In genomic region chr1:53765656-53766055, GRCh38 we compare ENCODE assay signal across 13 cellular contexts. TPM values are rescaled to one million over a fixed set of nuclear protein-coding genes. Genes with fewer than 3 reads are reported as not detected.
A peak's percentile ranks its signal among the peaks of the same experiment; 100 is the strongest.
DNase-seq lines count a peak whose midpoint lies in the region; ATAC-seq, FAIRE-seq and TF ChIP-seq lines count a peak whose summit lies in the region.
"Had no signal": no experiment of that assay in that cellular context is flagged by ENCODE, and none has a peak within 500 bp of the region (broad histone marks: within the 10 kb centered on the region; RNA-seq: fewer than 3 reads in every experiment).

No MANE protein-coding gene starts in this region.

- no peaks in the 10 kb centered on the region for H3K79me2 ChIP-seq in keratinocyte (ENCODE audit: control insufficient read depth, insufficient read depth, low read length)

- no peak overlapping the region for H3K4me3 ChIP-seq in keratinocyte (ENCODE audit: control insufficient read depth in 2 of 3, extremely low read depth in 1 of 3, insufficient read depth in 2 of 3, low read depth in 1 of 3, low read length in 3 of 3)
- H3K4me3 ChIP-seq: MG63 had no signal

- H3K4me3 Mint-ChIP-seq in HFFc6, result no peak overlapping the region; the same call in 1 of the 2 replicates
- peak overlapping the region; percentile 15 for H3K4me3 Mint-ChIP-seq in activated T-helper 1 cell treated with anti-CD3 and anti-CD28 coated beads, Interleukin-12 subunit alpha, Interleukin-12 subunit beta, Interleukin-2, Interleukin-4 antibody, amounts not matched to agents 30 ng/mL and 10 ng/mL and 1 ng/mL, durations not matched to agents 14 hours and 24 hours and 36 hours
- H3K4me3 Mint-ChIP-seq: activated B cell treated with CpG ODN at 0.5 μM for 24 hours, naive B cell had no signal

- no peaks in the 10 kb centered on the region for H3K27me3 ChIP-seq in keratinocyte (ENCODE audit: control insufficient read depth, extremely low read depth, insufficient read depth, low read length)
- H3K27me3 ChIP-seq: MG63 had no signal

- H3K4me1 Mint-ChIP-seq in HFFc6 (ENCODE audit: low read depth), result peaks cover 33% of the 10 kb centered on the region
- peaks cover 34% of the 10 kb centered on the region for H3K4me1 Mint-ChIP-seq in activated T-helper 1 cell treated with anti-CD3 and anti-CD28 coated beads, Interleukin-12 subunit alpha, Interleukin-12 subunit beta, Interleukin-2, Interleukin-4 antibody, amounts not matched to agents 30 ng/mL and 10 ng/mL and 1 ng/mL, durations not matched to agents 14 hours and 24 hours and 36 hours (ENCODE audit: low read depth)
- H3K4me1 Mint-ChIP-seq: naive B cell had no signal

- H3K9me3 Mint-ChIP-seq in HFFc6, result no peaks in the 10 kb centered on the region
- H3K9me3 Mint-ChIP-seq in activated T-helper 1 cell treated with anti-CD3 and anti-CD28 coated beads, Interleukin-12 subunit alpha, Interleukin-12 subunit beta, Interleukin-2, Interleukin-4 antibody, amounts not matched to agents 30 ng/mL and 10 ng/mL and 1 ng/mL, durations not matched to agents 14 hours and 24 hours and 36 hours, result no peaks in the 10 kb centered on the region

- peak; percentile 59 for FAIRE-seq in keratinocyte (lab: Jason Lieb, UNC)

- DNase-seq in Caki2 (ENCODE audit: low read depth) (peak; percentile 14), HFFc6 (peak; percentile 50), keratinocyte (ENCODE audit: low read depth, low spot score) (no peak), NCI-H1048 (lab: John Stamatoyannopoulos, UW) (no peak)
- no peak for DNase-seq in activated T-helper 1 cell treated with anti-CD3 and anti-CD28 coated beads, Interleukin-12 subunit alpha, Interleukin-12 subunit beta, Interleukin-2, Interleukin-4 antibody, amounts not matched to agents 30 ng/mL and 10 ng/mL and 1 ng/mL, durations not matched to agents 14 hours and 24 hours and 36 hours (ENCODE audit: low spot score)
- DNase-seq: activated B cell treated with CpG ODN at 0.5 μM for 24 hours; aorta; MG63; naive B cell; stimulated activated CD4-positive, alpha-beta T cell treated with anti-CD3 and anti-CD28 coated beads, Interleukin-2, amount 100 ng/mL, for 48 hours had no signal

- H4K20me1 ChIP-seq in keratinocyte (ENCODE audit: control insufficient read depth, extremely low read depth, insufficient read depth, low read length), result no peaks in the 10 kb centered on the region

- no peak for ATAC-seq in GM19035 (IDR thresholded peaks at IDR 0.05; ENCODE audit: unreplicated experiment)
- no peak for ATAC-seq in HG03196 (IDR thresholded peaks at IDR 0.05; ENCODE audit: unreplicated experiment)
- no peak for ATAC-seq in GM21515 (IDR thresholded peaks at IDR 0.05; ENCODE audit: unreplicated experiment)

- no peak overlapping the region for H3K9ac ChIP-seq in keratinocyte (ENCODE audit: control insufficient read depth, extremely low read depth, insufficient read depth, low read length)

- no peak for TF ChIP-seq CTCF in HFFc6 (IDR thresholded peaks at IDR 0.05)
- no peak for TF ChIP-seq CTCF in keratinocyte (optimal IDR thresholded peaks at IDR 0.05 in 1 of 3, IDR thresholded peaks at IDR 0.05 in 1 of 3, conservative IDR thresholded peaks at IDR 0.05 in 1 of 3; ENCODE audit: extremely low read depth in 1 of 3, insufficient read depth in 2 of 3, low read length in 3 of 3)

- intact Hi-C loops in activated T-helper 1 cell treated with anti-CD3 and anti-CD28 coated beads, Interleukin-12 subunit alpha, Interleukin-12 subunit beta, Interleukin-2, Interleukin-4 antibody, amounts not matched to agents 30 ng/mL and 10 ng/mL and 1 ng/mL, durations not matched to agents 14 hours and 24 hours and 36 hours (cut with micrococcal nuclease), result loop anchor here (1.0 to 10.0 kb wide), 4 partner anchors 18 to 179 kb away; partner anchors contain the start of genes GLIS1, IFT25, LRRC42 and NDC1

- in situ Hi-C loops in Caki2 (cut with HindIII; ENCODE audit: low pct_unique_long_range_greater_than_20kb, low sequenced_read_pairs), result no loop called here

- no peaks in the 10 kb centered on the region for H3K9me1 ChIP-seq in keratinocyte (ENCODE audit: control insufficient read depth, extremely low read depth, insufficient read depth, low read length)

- no peaks in the 10 kb centered on the region; the same call in 1 of the 2 replicates for H3K36me3 Mint-ChIP-seq in HFFc6 (ENCODE audit: low read depth)
- peaks cover 17% of the 10 kb centered on the region for H3K36me3 Mint-ChIP-seq in activated T-helper 1 cell treated with anti-CD3 and anti-CD28 coated beads, Interleukin-12 subunit alpha, Interleukin-12 subunit beta, Interleukin-2, Interleukin-4 antibody, amounts not matched to agents 30 ng/mL and 10 ng/mL and 1 ng/mL, durations not matched to agents 14 hours and 24 hours and 36 hours (ENCODE audit: low read depth)

- no peak overlapping the region for H3K4me2 ChIP-seq in keratinocyte (ENCODE audit: control insufficient read depth, extremely low read depth, insufficient read depth, low read depth, low read length)

- dilution Hi-C loops in keratinocyte (cut with MboI; ENCODE audit: extremely low pct_ligation_motif_present, low sequenced_read_pairs), result loop anchor here (25.0 kb wide), 1 partner anchor 278 kb away; no protein-coding TSS in a partner anchor

- no peaks in the 10 kb centered on the region for H3K4me1 ChIP-seq in keratinocyte (ENCODE audit: control insufficient read depth, extremely low read depth, insufficient read depth, low read length)

- H2AFZ ChIP-seq in keratinocyte (ENCODE audit: control insufficient read depth, low read length), result no peak overlapping the region

- no peaks in the 10 kb centered on the region for H3K36me3 ChIP-seq in keratinocyte (ENCODE audit: control insufficient read depth in 2 of 2, extremely low read depth in 1 of 2, insufficient read depth in 2 of 2, low read length in 2 of 2)

- H3K27ac ChIP-seq in keratinocyte (ENCODE audit: control insufficient read depth, insufficient read depth, low read length), result no peak overlapping the region

- H3K27ac Mint-ChIP-seq in HFFc6, result peak overlapping the region; percentile 90
- H3K27ac Mint-ChIP-seq in activated T-helper 1 cell treated with anti-CD3 and anti-CD28 coated beads, Interleukin-12 subunit alpha, Interleukin-12 subunit beta, Interleukin-2, Interleukin-4 antibody, amounts not matched to agents 30 ng/mL and 10 ng/mL and 1 ng/mL, durations not matched to agents 14 hours and 24 hours and 36 hours, result peak overlapping the region; percentile 81
- H3K27ac Mint-ChIP-seq: activated B cell treated with CpG ODN at 0.5 μM for 24 hours had no signal

- no peaks in the 10 kb centered on the region for H3K27me3 Mint-ChIP-seq in HFFc6 (ENCODE audit: insufficient read depth)
- H3K27me3 Mint-ChIP-seq in activated T-helper 1 cell treated with anti-CD3 and anti-CD28 coated beads, Interleukin-12 subunit alpha, Interleukin-12 subunit beta, Interleukin-2, Interleukin-4 antibody, amounts not matched to agents 30 ng/mL and 10 ng/mL and 1 ng/mL, durations not matched to agents 14 hours and 24 hours and 36 hours (ENCODE audit: insufficient read depth), result no peaks in the 10 kb centered on the region
- H3K27me3 Mint-ChIP-seq: activated B cell treated with CpG ODN at 0.5 μM for 24 hours, naive B cell had no signal

- H3K9me3 ChIP-seq in keratinocyte (ENCODE audit: control insufficient read depth, low read depth, low read length), result no peaks in the 10 kb centered on the region
- H3K9me3 ChIP-seq: MG63 had no signal

RNA-seq across cellular contexts. Expression of gene GLIS1, which starts 26.7 kb away (rescaled TPM):
- total RNA-seq in Caki2 (2014; rRNA removed; shearing (Covaris generic); ENCODE audit: low replicate concordance), result 0.03 and 0.26 TPM in 2 replicates
- total RNA-seq in HFFc6 (2021; fragmentation: NEBNext Ultra II Directional; extraction: Animal tissue kit (Norgen Biotek cat#: 25700)), result 1 to 10 TPM; 1.1 to 1.9 (median 1.2) TPM
- total RNA-seq in activated T-helper 1 cell treated with anti-CD3 and anti-CD28 coated beads, Interleukin-12 subunit alpha, Interleukin-12 subunit beta, Interleukin-2, Interleukin-4 antibody, amounts not matched to agents 30 ng/mL and 10 ng/mL and 1 ng/mL, durations not matched to agents 14 hours and 24 hours and 36 hours, result 0.05 TPM in 1 of 2 replicates, not detected in the other
- polyA plus RNA-seq in keratinocyte, result not detected in 3 replicates
- polyA plus RNA-seq in keratinocyte (2011; ENCODE audit: low read depth), result 0.27 TPM
- not detected in 2 replicates for polyA plus RNA-seq in keratinocyte (2011; cell fraction: cytosol; rRNA removed)
- polyA plus RNA-seq in keratinocyte (2011; cell fraction: nucleus; rRNA removed), result not detected in 2 replicates
- polyA plus RNA-seq in keratinocyte (2012; ENCODE audit: low replicate concordance), result 0.14 TPM in 1 of 2 replicates, not detected in the other
- polyA minus RNA-seq in keratinocyte, result not detected in 3 replicates
- not detected for polyA minus RNA-seq in keratinocyte (2011; cell fraction: cytosol; rRNA and poly(A)+ RNA removed)
- polyA minus RNA-seq in keratinocyte (2011; cell fraction: nucleus; rRNA and poly(A)+ RNA removed), result not detected in 2 replicates
- total RNA-seq: activated B cell treated with CpG ODN at 0.5 μM for 24 hours had no signal

Comparison
In these comparisons a context has a peak if more than half of its experiments do, and no peak if none do; other contexts are left out.
1. DNase-seq: peak in Caki2 (single experiment) and HFFc6 (single experiment); none in activated T-helper 1 cell treated with anti-CD3 and anti-CD28 coated beads, Interleukin-12 subunit alpha, Interleukin-12 subunit beta, Interleukin-2, Interleukin-4 antibody, amounts not matched to agents 30 ng/mL and 10 ng/mL and 1 ng/mL, durations not matched to agents 14 hours and 24 hours and 36 hours (single experiment), keratinocyte (single experiment) and NCI-H1048 (single experiment).